ENCODE assay signal across 10 cellular contexts in genomic region chr17:384622-385194, GRCh38. TPM values are rescaled to one million over a fixed set of nuclear protein-coding genes. Genes with fewer than 3 reads are reported as not detected.
DNase-seq lines count a peak whose midpoint lies in the region; ATAC-seq and TF ChIP-seq lines count a peak whose summit lies in the region.
"Had no signal": no experiment of that assay in that cellular context is flagged by ENCODE, and none has a peak within 500 bp of the region (broad histone marks: within the 10 kb centered on the region; RNA-seq: fewer than 3 reads in every experiment).

No MANE protein-coding gene starts in this region.

- H3K36me3 ChIP-seq in OCI-LY1 (ENCODE audit: insufficient read depth, low read length): no peaks in the 10 kb centered on the region
- H3K36me3 ChIP-seq in esophagus (ENCODE audit: control insufficient read depth in 2 of 2, insufficient read depth in 2 of 2, low read length in 1 of 2): no peaks in the 10 kb centered on the region
- H3K36me3 ChIP-seq: neutrophil had no signal

- DNase-seq in AG04449 (ENCODE audit: low read depth, low spot score): no peak
- no peak for DNase-seq in neural crest cell (ENCODE audit: low read depth, low spot score)
- no peak for DNase-seq in UCSD-AML1 (lab: John Stamatoyannopoulos, UW; ENCODE audit: unreplicated experiment)
- no peak for DNase-seq in NCI-H2081 (lab: John Stamatoyannopoulos, UW)

- no peak overlapping the region for H3K27ac ChIP-seq in OCI-LY1 (ENCODE audit: low read depth, low read length, poor library complexity, severe bottlenecking)
- H3K27ac ChIP-seq in esophagus (ENCODE audit: low read depth in 2 of 2, low read length in 1 of 2): peak overlapping the region in 1 of 2 donors; percentile 6
- H3K27ac ChIP-seq: KMS-11, neutrophil had no signal

- POLR2A ChIA-PET in AG04449 (lab: Yijun Ruan, JAX): no interaction called here

- H3K27ac Mint-ChIP-seq in neural crest cell (ENCODE audit: unreplicated experiment): no peak overlapping the region

- no peak overlapping the region for H2AFZ ChIP-seq in OCI-LY1 (ENCODE audit: low read length)

- 42 to 51% methylated on average over 31 to 38 of the region's 38 CpGs for WGBS in esophagus, 2 donors

- peaks cover 52% of the 10 kb centered on the region for H3K27me3 Mint-ChIP-seq in neural crest cell (ENCODE audit: low read depth)

- H3K9me2 ChIP-seq in OCI-LY1 (ENCODE audit: low read depth, low read length): no peaks in the 10 kb centered on the region

- H3K4me2 ChIP-seq in OCI-LY1 (ENCODE audit: low read length): peak overlapping the region; percentile 89; the same call in 1 of the 2 replicates
- H3K4me2 ChIP-seq: KMS-11 had no signal

- CTCF ChIA-PET in AG04449 (lab: Yijun Ruan, JAX): interaction anchor here (0.9 to 1.6 kb wide), 2 partner anchors 9 to 240 kb away, joined by 3 to 7 read pairs; no protein-coding TSS in a partner anchor

- H3K4me3 ChIP-seq in AG04449 (ENCODE audit: low read depth, low read length) (peak overlapping the region; percentile 52; the same call in 1 of the 2 replicates), OCI-LY1 (ENCODE audit: low read depth, low read length, poor library complexity, severe bottlenecking) (peak overlapping the region; percentile 63), esophagus (ENCODE audit: low read depth in 1 of 2, low read length in 2 of 2) (peak overlapping the region; percentile 40 to 61)

- no peak for TF ChIP-seq CTCF in AG04449 (IDR thresholded peaks at IDR 0.05; ENCODE audit: insufficient read depth, low read length, missing control alignments)
- TF ChIP-seq CTCF in OCI-LY1 (IDR thresholded peaks at IDR 0.05; ENCODE audit: low read length): no peak
- no peak for TF ChIP-seq CTCF in neural crest cell (conservative IDR thresholded peaks at IDR 0.05)

- peaks cover 8% of the 10 kb centered on the region; the same call in 1 of the 2 replicates for H3K27me3 ChIP-seq in OCI-LY1 (ENCODE audit: insufficient read depth, low read length)
- H3K27me3 ChIP-seq in esophagus (ENCODE audit: control insufficient read depth in 1 of 2, insufficient read depth in 2 of 2, low read length in 2 of 2): no peaks in the 10 kb centered on the region

- no peaks in the 10 kb centered on the region for H3F3A ChIP-seq in OCI-LY1 (ENCODE audit: insufficient read depth, low read length)

- peak overlapping the region; percentile 64 for H3K4me3 Mint-ChIP-seq in neural crest cell

- no peaks in the 10 kb centered on the region for H4K20me1 ChIP-seq in OCI-LY1 (ENCODE audit: insufficient read depth, low read length)

- no peaks in the 10 kb centered on the region for H3K9me3 Mint-ChIP-seq in neural crest cell

- H3K4me1 ChIP-seq in OCI-LY1 (ENCODE audit: insufficient read depth, low read length, severe bottlenecking): peaks cover 6% of the 10 kb centered on the region
- peaks cover 3% of the 10 kb centered on the region in 2 donors for H3K4me1 ChIP-seq in esophagus (ENCODE audit: control insufficient read depth in 2 of 2, insufficient read depth in 2 of 2, low read length in 1 of 2)

- peaks cover 42% of the 10 kb centered on the region for H3K4me1 Mint-ChIP-seq in neural crest cell

- ATAC-seq in HG03469 (IDR thresholded peaks at IDR 0.05; ENCODE audit: unreplicated experiment) (no peak), GM21529 (IDR thresholded peaks at IDR 0.05; ENCODE audit: unreplicated experiment) (no peak)

- H3K9me3 ChIP-seq in OCI-LY1 (ENCODE audit: low read length): no peaks in the 10 kb centered on the region
- H3K9me3 ChIP-seq in esophagus (ENCODE audit: control insufficient read depth in 2 of 2, insufficient read depth in 1 of 2, low read depth in 1 of 2, low read length in 1 of 2): no peaks in the 10 kb centered on the region
- H3K9me3 ChIP-seq: neutrophil had no signal

- H3K79me2 ChIP-seq in OCI-LY1 (ENCODE audit: insufficient read depth, low read length): no peaks in the 10 kb centered on the region

- no peaks in the 10 kb centered on the region for H3K36me3 Mint-ChIP-seq in neural crest cell (ENCODE audit: low read depth)

- no peak overlapping the region for H3K9ac ChIP-seq in OCI-LY1 (ENCODE audit: low read length)
- H3K9ac ChIP-seq: KMS-11 had no signal

RNA-seq across cellular contexts. Expression of gene RPH3AL, which starts 32.1 kb away (rescaled TPM):
- polyA plus RNA-seq in esophagus: 1 to 10 TPM; 3.2 to 6.1 TPM
- 1.9 and 2.1 TPM in 2 replicates for total RNA-seq in neural crest cell
